Comparison of ENCODE assay signal across 30 cellular contexts in the genomic region with DNA sequence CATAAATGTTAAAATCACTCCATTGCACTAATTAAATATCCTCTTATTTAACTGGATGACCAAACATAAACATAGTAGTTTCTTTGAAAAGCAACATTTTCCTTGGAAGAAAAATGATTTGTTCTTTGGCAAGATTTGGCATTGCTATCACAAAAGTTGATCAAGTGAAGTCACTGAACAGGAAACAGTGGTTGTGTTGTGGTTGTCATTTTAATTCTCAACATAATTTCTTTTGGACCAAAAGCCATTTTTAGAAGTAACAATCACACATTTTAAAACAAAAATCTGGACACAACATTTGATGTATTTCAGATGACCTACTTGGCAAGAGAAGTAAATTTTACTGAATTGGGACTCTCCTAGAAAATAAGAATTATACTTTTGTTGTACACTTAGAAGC.
DNase-seq lines count a peak whose midpoint lies in the region; ATAC-seq and TF ChIP-seq lines count a peak whose summit lies in the region.
"Had no signal": no experiment of that assay in that cellular context is flagged by ENCODE, and none has a peak within 500 bp of the region (broad histone marks: within the 10 kb centered on the region; RNA-seq: fewer than 3 reads in every experiment).

No MANE protein-coding gene starts in this region.

- H3K14ac ChIP-seq in H9 (ENCODE audit: insufficient read depth, low read length) = no peak overlapping the region

- no peak overlapping the region for H4K8ac ChIP-seq in H9 (replicated peaks; ENCODE audit: insufficient read length, low read depth, low read length)

- H2AFZ ChIP-seq in H9 (ENCODE audit: low read length) = no peak overlapping the region

- H3K79me2 ChIP-seq in H9 (ENCODE audit: insufficient read depth, low read length) = no peaks in the 10 kb centered on the region; the same call in 1 of the 2 replicates

- no peaks in the 10 kb centered on the region for H3K27me3 ChIP-seq in H9 (ENCODE audit: insufficient read depth, low read length)
- H3K27me3 ChIP-seq: ascending aorta, foreskin keratinocyte, heart right ventricle, right lobe of liver, upper lobe of right lung had no signal

- no peak overlapping the region for H2BK20ac ChIP-seq in H9 (ENCODE audit: low read depth, low read length, poor library complexity, severe bottlenecking)

- no peaks in the 10 kb centered on the region for H3K23me2 ChIP-seq in H9 (ENCODE audit: insufficient read length, low read depth, low read length, poor library complexity, severe bottlenecking)

- no peak overlapping the region for H2BK15ac ChIP-seq in H9 (ENCODE audit: low read depth, low read length)

- H3K18ac ChIP-seq in H9 (ENCODE audit: insufficient read length, low read depth, low read length) = no peak overlapping the region

- no peak overlapping the region for H4K91ac ChIP-seq in H9 (ENCODE audit: insufficient read length, low read depth, low read length)

- no peak overlapping the region for H2BK120ac ChIP-seq in H9 (ENCODE audit: low read depth, low read length, poor library complexity, severe bottlenecking)

- no peak overlapping the region for H3K4me3 Mint-ChIP-seq in H9
- H3K4me3 Mint-ChIP-seq: activated CD8-positive, alpha-beta T cell treated with anti-CD3 and anti-CD28 coated beads, Interleukin-2, amount 10 ng/mL, durations not matched to agents 7 days and 5 days; activated naive CD4-positive, alpha-beta T cell treated with anti-CD3 and anti-CD28 coated beads, Interleukin-2, amount 50 U/mL, for 24 hours; CD8-positive, alpha-beta memory T cell; stimulated activated memory B cell treated with anti-CD40 and anti-IgM and Interleukin-4, amounts not matched to agents 10 μg/mL and 1 μg/mL and 100 μg/mL, for 72 hours; T-helper 17 cell had no signal

- H3K27ac Mint-ChIP-seq in H9 = no peak overlapping the region
- H3K27ac Mint-ChIP-seq: activated CD8-positive, alpha-beta T cell treated with anti-CD3 and anti-CD28 coated beads, Interleukin-2, amount 10 ng/mL, durations not matched to agents 7 days and 5 days; activated naive CD4-positive, alpha-beta T cell treated with anti-CD3 and anti-CD28 coated beads, Interleukin-2, amount 50 U/mL, for 24 hours; activated T-helper 2 cell treated with anti-CD3 and anti-CD28 coated beads, Interferon-gamma antibody, Interleukin-2, Interleukin-4, amounts not matched to agents 10 μg/mL and 5 μg/mL and 100 μg/mL, durations not matched to agents 14 hours and 24 hours and 36 hours; CD8-positive, alpha-beta memory T cell; stimulated activated memory B cell treated with anti-CD40 and anti-IgM and Interleukin-4, amounts not matched to agents 10 μg/mL and 1 μg/mL and 100 μg/mL, for 72 hours; T-helper 17 cell had no signal

- no peak for ATAC-seq in GM21423 (IDR thresholded peaks at IDR 0.05; ENCODE audit: unreplicated experiment)
- ATAC-seq: activated CD8-positive, alpha-beta T cell treated with anti-CD3 and anti-CD28 coated beads, Interleukin-2, amount 10 ng/mL, durations not matched to agents 7 days and 5 days; foreskin keratinocyte; heart right ventricle; right lobe of liver; stimulated activated memory B cell treated with anti-CD40 and anti-IgM and Interleukin-4, amounts not matched to agents 10 μg/mL and 1 μg/mL and 100 μg/mL, for 72 hours; T-helper 17 cell; upper lobe of right lung had no signal

- H3K56ac ChIP-seq in H9 (ENCODE audit: insufficient read length, low read depth, low read length) = no peak overlapping the region

- no peaks in the 10 kb centered on the region for H3K27me3 Mint-ChIP-seq in H9 (ENCODE audit: low read depth)
- H3K27me3 Mint-ChIP-seq: activated naive CD4-positive, alpha-beta T cell treated with anti-CD3 and anti-CD28 coated beads, Interleukin-2, amount 50 U/mL, for 24 hours; progenitor cell of endocrine pancreas; stimulated activated memory B cell treated with anti-CD40 and anti-IgM and Interleukin-4, amounts not matched to agents 10 μg/mL and 1 μg/mL and 100 μg/mL, for 72 hours; T-helper 17 cell had no signal

- H3K27ac ChIP-seq in H9 (ENCODE audit: insufficient read length, low read depth, low read length) = no peak overlapping the region
- H3K27ac ChIP-seq: ascending aorta, foreskin keratinocyte, heart right ventricle, right lobe of liver, SK-N-MC, upper lobe of right lung had no signal

- H3K4me1 Mint-ChIP-seq in H9 = peaks cover 16 to 28% of the 10 kb centered on the region in 2 experiments
- H3K4me1 Mint-ChIP-seq: activated naive CD4-positive, alpha-beta T cell treated with anti-CD3 and anti-CD28 coated beads, Interleukin-2, amount 50 U/mL, for 24 hours; CD8-positive, alpha-beta memory T cell; stimulated activated memory B cell treated with anti-CD40 and anti-IgM and Interleukin-4, amounts not matched to agents 10 μg/mL and 1 μg/mL and 100 μg/mL, for 72 hours; T-helper 17 cell had no signal

- no peaks in the 10 kb centered on the region for H3K36me3 Mint-ChIP-seq in H9 (ENCODE audit: insufficient read depth in 1 of 3, low read depth in 3 of 3)
- H3K36me3 Mint-ChIP-seq: activated naive CD4-positive, alpha-beta T cell treated with anti-CD3 and anti-CD28 coated beads, Interleukin-2, amount 50 U/mL, for 24 hours; stimulated activated memory B cell treated with anti-CD40 and anti-IgM and Interleukin-4, amounts not matched to agents 10 μg/mL and 1 μg/mL and 100 μg/mL, for 72 hours had no signal

- no peaks in the 10 kb centered on the region for H3K79me1 ChIP-seq in H9 (ENCODE audit: insufficient read depth, low read depth, low read length, poor library complexity, severe bottlenecking)

- H3T11ph ChIP-seq in H9 (ENCODE audit: low read length) = no peak overlapping the region

- H2AK5ac ChIP-seq in H9 (ENCODE audit: insufficient read length, low read length) = no peak overlapping the region

- DNase-seq in GM04503 (ENCODE audit: low read depth) (peak; percentile 43), amniotic epithelial cell (ENCODE audit: low read depth) (peak; percentile 28), fibroblast of gingiva (ENCODE audit: low read depth) (peak; percentile 7), H9 (no peak), MV-4-11 (lab: John Stamatoyannopoulos, UW) (no peak)
- no peak for DNase-seq in stimulated activated CD4-positive, alpha-beta T cell treated with anti-CD3 and anti-CD28 coated beads, Interleukin-2, amount 100 ng/mL, for 24 hours
- DNase-seq: activated CD8-positive, alpha-beta T cell treated with anti-CD3 and anti-CD28 coated beads, Interleukin-2, amount 10 ng/mL, durations not matched to agents 7 days and 5 days; AML-193; CD8-positive, alpha-beta memory T cell; DMS153; foreskin keratinocyte; heart right ventricle; KBM-7; MM.1S; NCI-H1417 treated with DMSO at 0.1 percent for 48 hours; NCI-H446 treated with DMSO at 0.1 percent for 48 hours; OCI-M1; right lobe of liver; stimulated activated CD4-positive, alpha-beta T cell treated with anti-CD3 and anti-CD28 coated beads, Interleukin-12 subunit alpha, Interleukin-12 subunit beta, amount 100 ng/mL, for 4 hours; stimulated activated CD4-positive, alpha-beta T cell treated with anti-CD3 and anti-CD28 coated beads, Interleukin-4, amount 100 ng/mL, for 4 hours; substantia nigra; T-helper 17 cell; upper lobe of right lung had no signal

- no peak overlapping the region for H3K4ac ChIP-seq in H9 (ENCODE audit: low read depth, low read length)

- peaks cover 2% of the 10 kb centered on the region; the same call in 1 of the 2 replicates for H3K4me1 ChIP-seq in H9 (ENCODE audit: insufficient read depth, low read length)
- H3K4me1 ChIP-seq: heart right ventricle, right lobe of liver, upper lobe of right lung had no signal

- TF ChIP-seq CTCF in H9 (conservative IDR thresholded peaks at IDR 0.05) = no peak

- no peak overlapping the region for H2BK5ac ChIP-seq in H9 (ENCODE audit: insufficient read length, low read length)

- no peak overlapping the region for H3K9ac ChIP-seq in H9 (ENCODE audit: extremely low read depth, insufficient read length, low read length)

- no peak overlapping the region for H3K4me2 ChIP-seq in H9 (ENCODE audit: insufficient read depth, insufficient read length, low read length)

- H3K23ac ChIP-seq in H9 (ENCODE audit: insufficient read length, low read depth, low read length) = no peak overlapping the region

- no peak overlapping the region for H2BK12ac ChIP-seq in H9 (ENCODE audit: insufficient read length, low read depth, low read length)

- H3K9me3 Mint-ChIP-seq in H9 = no peaks in the 10 kb centered on the region

- H3K9me3 ChIP-seq in H9 (ENCODE audit: control insufficient read depth, low read depth, low read length) = no peaks in the 10 kb centered on the region
- H3K9me3 ChIP-seq: ascending aorta, right lobe of liver, upper lobe of right lung had no signal

- H4K20me1 ChIP-seq in H9 (ENCODE audit: control insufficient read depth, insufficient read depth, insufficient read length) = no peaks in the 10 kb centered on the region

- no peak overlapping the region for H4K5ac ChIP-seq in H9 (ENCODE audit: insufficient read length, low read depth, low read length)

Comparison
In these comparisons a context has a peak if more than half of its experiments do, and no peak if none do; other contexts are left out.
1. DNase-seq: peak in GM04503 (single experiment), amniotic epithelial cell (single experiment) and fibroblast of gingiva (single experiment); none in stimulated activated CD4-positive, alpha-beta T cell treated with anti-CD3 and anti-CD28 coated beads, Interleukin-2, amount 100 ng/mL, for 24 hours (0 of 2), H9 (single experiment) and MV-4-11 (single experiment).